18 cellular contexts compared by ENCODE assay signal in the genomic region with DNA sequence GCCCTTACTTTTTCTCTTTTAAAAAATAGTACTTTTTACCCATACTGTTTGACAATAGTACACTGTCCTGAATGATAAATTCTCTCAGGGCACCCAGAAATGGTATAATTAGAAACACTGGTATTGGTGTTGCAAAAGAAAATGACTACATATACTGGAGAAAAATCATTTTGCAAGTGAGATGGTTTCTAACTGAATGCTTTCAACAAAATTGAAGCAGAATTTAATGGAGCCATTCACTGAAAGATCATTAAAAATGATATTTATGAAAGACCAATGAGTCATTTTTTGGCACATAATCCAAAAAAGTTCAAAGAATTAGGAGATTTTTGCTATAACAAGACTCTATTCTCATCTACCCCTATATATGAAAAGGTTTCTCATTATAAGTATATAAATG.
A peak's percentile ranks its signal among the peaks of the same experiment; 100 is the strongest.
DNase-seq lines count a peak whose midpoint lies in the region; ATAC-seq and TF ChIP-seq lines count a peak whose summit lies in the region.
"Had no signal": no experiment of that assay in that cellular context is flagged by ENCODE, and none has a peak within 500 bp of the region (broad histone marks: within the 10 kb centered on the region; RNA-seq: fewer than 3 reads in every experiment).

No MANE protein-coding gene starts in this region.

- H3K4me3 Mint-ChIP-seq in activated naive CD8-positive, alpha-beta T cell treated with anti-CD3 and anti-CD28 coated beads, Interleukin-2, amount 50 U/mL, for 24 hours = no peak overlapping the region
- H3K4me3 Mint-ChIP-seq: B cell; CD4-positive, alpha-beta T cell; H9; HFFc6 had no signal

- H3K36me3 ChIP-seq in ACC112 (ENCODE audit: insufficient read depth, low read length) (peaks cover 13% of the 10 kb centered on the region), HEK293 (ENCODE audit: control insufficient read depth in 2 of 2, insufficient read depth in 1 of 2, low read length in 2 of 2) (no peaks in the 10 kb centered on the region), subcutaneous abdominal adipose tissue (ENCODE audit: control insufficient read depth in 5 of 5, insufficient read depth in 5 of 5, low read length in 5 of 5) (no peaks in the 10 kb centered on the region)

- no peak for TF ChIP-seq CTCF in HEK293 (tag by site-specific recombination; IDR thresholded peaks at IDR 0.05)

- H2AFZ ChIP-seq in ACC112 (ENCODE audit: low read length, unreplicated experiment) = no peak overlapping the region

- no peaks in the 10 kb centered on the region for H3K9me3 ChIP-seq in HEK293 (ENCODE audit: control insufficient read depth, insufficient read depth, low read depth, low read length)
- H3K9me3 ChIP-seq in subcutaneous abdominal adipose tissue (ENCODE audit: control insufficient read depth in 5 of 5, low read length in 5 of 5) = no peaks in the 10 kb centered on the region

- no peaks in the 10 kb centered on the region for H3K4me1 Mint-ChIP-seq in activated naive CD8-positive, alpha-beta T cell treated with anti-CD3 and anti-CD28 coated beads, Interleukin-2, amount 50 U/mL, for 24 hours
- H3K4me1 Mint-ChIP-seq: B cell had no signal

- H3K27me3 ChIP-seq in ACC112 (ENCODE audit: insufficient read depth, low read length) (no peaks in the 10 kb centered on the region), subcutaneous abdominal adipose tissue (ENCODE audit: control insufficient read depth in 5 of 5, insufficient read depth in 4 of 5, low read length in 5 of 5) (no peaks in the 10 kb centered on the region)

- H3K27ac ChIP-seq in ACC112 (ENCODE audit: low read depth, low read length) (peak overlapping the region; percentile 90), HEK293 (ENCODE audit: extremely low read depth, low read depth, low read length) (no peak overlapping the region), subcutaneous abdominal adipose tissue (ENCODE audit: low read depth, low read length) (peak overlapping the region; percentile 80)
- H3K27ac ChIP-seq: HL-60 had no signal

- H3K4me1 ChIP-seq in ACC112 (ENCODE audit: control insufficient read depth, insufficient read depth, low read length, unreplicated experiment) = peaks cover 59% of the 10 kb centered on the region
- H3K4me1 ChIP-seq in HEK293 (ENCODE audit: control insufficient read depth, insufficient read depth, low read length) = peaks cover 7% of the 10 kb centered on the region; the same call in 1 of the 2 replicates
- peaks cover 2 to 34% (median 18%) of the 10 kb centered on the region in 5 donors for H3K4me1 ChIP-seq in subcutaneous abdominal adipose tissue (ENCODE audit: control insufficient read depth in 5 of 5, insufficient read depth in 5 of 5, low read length in 5 of 5)

- no peaks in the 10 kb centered on the region for H3K36me3 Mint-ChIP-seq in activated naive CD8-positive, alpha-beta T cell treated with anti-CD3 and anti-CD28 coated beads, Interleukin-2, amount 50 U/mL, for 24 hours (ENCODE audit: low read depth)

- peaks cover 54% of the 10 kb centered on the region for H3K79me2 ChIP-seq in ACC112 (ENCODE audit: control insufficient read depth, insufficient read depth, low read length, unreplicated experiment)

- POLR2A ChIA-PET in HEK293 (lab: Yijun Ruan, JAX) = no interaction called here

- H3K9me3 Mint-ChIP-seq in activated naive CD8-positive, alpha-beta T cell treated with anti-CD3 and anti-CD28 coated beads, Interleukin-2, amount 50 U/mL, for 24 hours = no peaks in the 10 kb centered on the region
- H3K9me3 Mint-ChIP-seq: CD4-positive, alpha-beta T cell; H9 had no signal

- H3K4me3 ChIP-seq in ACC112 (ENCODE audit: low read depth, low read length) (no peak overlapping the region), HEK293 (ENCODE audit: low read depth, low read length) (no peak overlapping the region), subcutaneous abdominal adipose tissue (ENCODE audit: low read depth in 1 of 5, low read length in 5 of 5) (no peak overlapping the region)
- H3K4me3 ChIP-seq: K562 had no signal

- no peak overlapping the region for H3K27ac Mint-ChIP-seq in activated naive CD8-positive, alpha-beta T cell treated with anti-CD3 and anti-CD28 coated beads, Interleukin-2, amount 50 U/mL, for 24 hours
- H3K27ac Mint-ChIP-seq: B cell; CD4-positive, alpha-beta T cell; H9; HFFc6 had no signal

- H3K27me3 Mint-ChIP-seq in activated naive CD8-positive, alpha-beta T cell treated with anti-CD3 and anti-CD28 coated beads, Interleukin-2, amount 50 U/mL, for 24 hours = peaks cover 2% of the 10 kb centered on the region
- H3K27me3 Mint-ChIP-seq: B cell had no signal

- DNase-seq in foreskin melanocyte (peak; percentile 60), HuH-7.5 (ENCODE audit: low spot score) (no peak)
- DNase-seq in activated naive CD8-positive, alpha-beta T cell treated with anti-CD3 and anti-CD28 coated beads, Interleukin-2, amount 50 U/mL, for 24 hours = no peak
- DNase-seq: C1 segment of cervical spinal cord; CD4-positive, alpha-beta T cell; DMS153; DMS79 treated with DMSO at 0.1 percent for 48 hours; EL; GOT3; H9; HFFc6 had no signal

- ATAC-seq in activated naive CD8-positive, alpha-beta T cell treated with anti-CD3 and anti-CD28 coated beads, Interleukin-2, amount 50 U/mL, for 24 hours = no peak
- ATAC-seq in GM21619 (IDR thresholded peaks at IDR 0.05; ENCODE audit: unreplicated experiment) = no peak
- ATAC-seq: K562 had no signal

- CTCF ChIA-PET in HEK293 (lab: Yijun Ruan, JAX) = no interaction called here

- peak overlapping the region in 1 of 5 donors; percentile 26 for H3K9ac ChIP-seq in subcutaneous abdominal adipose tissue (ENCODE audit: low read length in 5 of 5)

TF ChIP-seq in HEK293, 187 proteins besides CTCF, POLR2A, EP300 and RAD21:
- TF ChIP-seq, protein P1, sequence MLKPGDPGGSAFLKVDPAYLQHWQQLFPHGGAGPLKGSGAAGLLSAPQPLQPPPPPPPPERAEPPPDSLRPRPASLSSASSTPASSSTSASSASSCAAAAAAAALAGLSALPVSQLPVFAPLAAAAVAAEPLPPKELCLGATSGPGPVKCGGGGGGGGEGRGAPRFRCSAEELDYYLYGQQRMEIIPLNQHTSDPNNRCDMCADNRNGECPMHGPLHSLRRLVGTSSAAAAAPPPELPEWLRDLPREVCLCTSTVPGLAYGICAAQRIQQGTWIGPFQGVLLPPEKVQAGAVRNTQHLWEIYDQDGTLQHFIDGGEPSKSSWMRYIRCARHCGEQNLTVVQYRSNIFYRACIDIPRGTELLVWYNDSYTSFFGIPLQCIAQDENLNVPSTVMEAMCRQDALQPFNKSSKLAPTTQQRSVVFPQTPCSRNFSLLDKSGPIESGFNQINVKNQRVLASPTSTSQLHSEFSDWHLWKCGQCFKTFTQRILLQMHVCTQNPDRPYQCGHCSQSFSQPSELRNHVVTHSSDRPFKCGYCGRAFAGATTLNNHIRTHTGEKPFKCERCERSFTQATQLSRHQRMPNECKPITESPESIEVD (tag by site-specific recombination; IDR thresholded peaks at IDR 0.05) = 0 out of 2 replicates have a peak, but pooled peaks have one; percentile 24
- TF ChIP-seq ZFP41 (tag by site-specific recombination; IDR thresholded peaks at IDR 0.05; ENCODE audit: borderline replicate concordance) (no peak), MYNN (tag by site-specific recombination; IDR thresholded peaks at IDR 0.05; ENCODE audit: borderline replicate concordance) (no peak)
